In the genomic region with DNA sequence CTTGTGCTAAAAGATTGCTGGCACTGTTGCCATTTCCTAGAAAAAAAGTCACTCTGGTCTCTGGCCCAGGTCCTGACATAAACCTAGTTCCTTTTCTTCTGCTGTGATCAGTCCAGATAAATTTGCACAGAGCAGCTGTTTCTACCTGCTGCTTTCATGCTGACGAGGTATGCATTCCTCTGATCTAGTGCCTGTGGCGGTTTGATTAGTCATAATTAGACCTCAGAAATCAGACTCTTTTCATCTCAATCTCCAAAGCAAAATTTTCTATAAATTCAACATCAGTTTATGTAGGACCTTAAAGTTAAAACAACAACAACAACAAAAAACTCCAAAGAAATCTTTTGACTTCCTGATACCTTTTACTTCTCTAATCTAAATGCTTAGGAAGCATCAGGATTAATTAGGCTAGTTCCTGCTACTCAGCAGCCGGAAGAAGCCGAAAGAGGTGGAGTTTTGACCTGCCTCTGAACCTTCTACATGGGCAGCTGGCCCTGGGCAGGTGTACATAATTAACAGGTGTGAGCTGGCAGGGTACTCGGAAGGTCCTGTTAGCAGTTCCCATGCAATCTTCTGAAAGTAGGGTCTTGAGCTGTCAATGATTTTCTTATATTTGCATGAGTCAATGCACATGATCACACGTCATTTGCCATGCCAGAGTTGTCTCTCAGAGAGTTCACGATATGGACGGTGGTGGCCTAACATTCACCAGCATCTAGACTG, we compare ENCODE assay signal across 8 cellular contexts.
DNase-seq lines count a peak whose midpoint lies in the region; ATAC-seq and TF ChIP-seq lines count a peak whose summit lies in the region.

No MANE protein-coding gene starts in this region.

- no peak overlapping the region for H3K4me3 Mint-ChIP-seq in effector memory CD8-positive, alpha-beta T cell

- no peak for TF ChIP-seq CTCF in GM12865 (IDR thresholded peaks at IDR 0.05; ENCODE audit: insufficient read depth, low read depth, low read length, missing control alignments)
- TF ChIP-seq CTCF in suprapubic skin (IDR thresholded peaks at IDR 0.05) = no peak

- no peak overlapping the region for H3K4me3 ChIP-seq in GM12865 (ENCODE audit: low read depth, low read length)
- H3K4me3 ChIP-seq in suprapubic skin = no peak overlapping the region

- ATAC-seq in GM21423 (IDR thresholded peaks at IDR 0.05; ENCODE audit: unreplicated experiment) = peak; percentile 57
- peak; percentile 44 for ATAC-seq in effector memory CD8-positive, alpha-beta T cell (replicated peaks)

- TF ChIP-seq RAD21 in Ishikawa (IDR thresholded peaks at IDR 0.05; ENCODE audit: low read depth) = no peak

- TF ChIP-seq POLR2A in suprapubic skin (IDR thresholded peaks at IDR 0.05) = no peak

- no peak overlapping the region for H3K27ac ChIP-seq in suprapubic skin

- no peaks in the 10 kb centered on the region for H3K27me3 Mint-ChIP-seq in effector memory CD8-positive, alpha-beta T cell

- no peak overlapping the region for H3K27ac Mint-ChIP-seq in effector memory CD8-positive, alpha-beta T cell

- DNase-seq in GM12865 (ENCODE audit: low read depth) = peak; percentile 62
- no peak for DNase-seq in effector memory CD8-positive, alpha-beta T cell
- DNase-seq in stimulated activated CD4-positive, alpha-beta T cell treated with anti-CD3 and anti-CD28 coated beads, Interleukin-2, amount 100 ng/mL, for 24 hours = no peak
- DNase-seq in suprapubic skin (ENCODE audit: low spot score in 2 of 2) = no peak
- no peak for DNase-seq in inferior parietal cortex (ENCODE audit: extremely low spot score)
- no peak for DNase-seq in hippocampal formation (lab: John Stamatoyannopoulos, UW)

- H3K4me1 ChIP-seq in suprapubic skin = peaks cover 16% of the 10 kb centered on the region

- H3K36me3 ChIP-seq in suprapubic skin = no peaks in the 10 kb centered on the region

- H3K27me3 ChIP-seq in suprapubic skin = no peaks in the 10 kb centered on the region

- H3K9me3 Mint-ChIP-seq in effector memory CD8-positive, alpha-beta T cell = no peaks in the 10 kb centered on the region

- H3K4me1 Mint-ChIP-seq in effector memory CD8-positive, alpha-beta T cell (ENCODE audit: low read depth in 2 of 2) = peaks cover 0 to 4% of the 10 kb centered on the region in 2 donors

- WGBS in suprapubic skin = 57% methylated on average over 8 of the region's 8 CpGs

- no peak; the same call in 1 of the 2 replicates for TF ChIP-seq EP300 in Ishikawa (IDR thresholded peaks at IDR 0.05; ENCODE audit: borderline replicate concordance)
- TF ChIP-seq EP300 in suprapubic skin (IDR thresholded peaks at IDR 0.05) = no peak

- H3K9me3 ChIP-seq in suprapubic skin = no peaks in the 10 kb centered on the region

- no peaks in the 10 kb centered on the region for H3K36me3 Mint-ChIP-seq in effector memory CD8-positive, alpha-beta T cell (ENCODE audit: insufficient read depth)

TF ChIP-seq in Ishikawa, 13 proteins besides CTCF, POLR2A, EP300 and RAD21:
- TF ChIP-seq, protein P1, sequence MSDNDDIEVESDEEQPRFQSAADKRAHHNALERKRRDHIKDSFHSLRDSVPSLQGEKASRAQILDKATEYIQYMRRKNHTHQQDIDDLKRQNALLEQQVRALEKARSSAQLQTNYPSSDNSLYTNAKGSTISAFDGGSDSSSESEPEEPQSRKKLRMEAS (IDR thresholded peaks at IDR 0.05) = peak; percentile 63; the same call in 1 of the 2 replicates
- TF ChIP-seq, protein P2, sequence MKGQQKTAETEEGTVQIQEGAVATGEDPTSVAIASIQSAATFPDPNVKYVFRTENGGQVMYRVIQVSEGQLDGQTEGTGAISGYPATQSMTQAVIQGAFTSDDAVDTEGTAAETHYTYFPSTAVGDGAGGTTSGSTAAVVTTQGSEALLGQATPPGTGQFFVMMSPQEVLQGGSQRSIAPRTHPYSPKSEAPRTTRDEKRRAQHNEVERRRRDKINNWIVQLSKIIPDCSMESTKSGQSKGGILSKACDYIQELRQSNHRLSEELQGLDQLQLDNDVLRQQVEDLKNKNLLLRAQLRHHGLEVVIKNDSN (IDR thresholded peaks at IDR 0.05) = no peak
- TF ChIP-seq CREB1 (IDR thresholded peaks at IDR 0.05; ENCODE audit: low read depth) (no peak), CEBPB (IDR thresholded peaks at IDR 0.05) (no peak), YY1 (IDR thresholded peaks at IDR 0.05; ENCODE audit: low read depth) (no peak), TCF12 (IDR thresholded peaks at IDR 0.05; ENCODE audit: low read depth) (peak; percentile 67; the same call in 1 of the 2 replicates), FOXM1 (IDR thresholded peaks at IDR 0.05; ENCODE audit: borderline replicate concordance, low read depth) (no peak), ZBTB7A (IDR thresholded peaks at IDR 0.05; ENCODE audit: low read depth) (no peak), TAF1 (IDR thresholded peaks at IDR 0.05; ENCODE audit: low read depth) (no peak), NFIC (IDR thresholded peaks at IDR 0.05) (peak; percentile 13; the same call in 1 of the 2 replicates), EGR1 (IDR thresholded peaks at IDR 0.05) (no peak), TEAD4 (IDR thresholded peaks at IDR 0.05) (peak; percentile 46; the same call in 1 of the 2 replicates)
- TF ChIP-seq, protein P3, sequence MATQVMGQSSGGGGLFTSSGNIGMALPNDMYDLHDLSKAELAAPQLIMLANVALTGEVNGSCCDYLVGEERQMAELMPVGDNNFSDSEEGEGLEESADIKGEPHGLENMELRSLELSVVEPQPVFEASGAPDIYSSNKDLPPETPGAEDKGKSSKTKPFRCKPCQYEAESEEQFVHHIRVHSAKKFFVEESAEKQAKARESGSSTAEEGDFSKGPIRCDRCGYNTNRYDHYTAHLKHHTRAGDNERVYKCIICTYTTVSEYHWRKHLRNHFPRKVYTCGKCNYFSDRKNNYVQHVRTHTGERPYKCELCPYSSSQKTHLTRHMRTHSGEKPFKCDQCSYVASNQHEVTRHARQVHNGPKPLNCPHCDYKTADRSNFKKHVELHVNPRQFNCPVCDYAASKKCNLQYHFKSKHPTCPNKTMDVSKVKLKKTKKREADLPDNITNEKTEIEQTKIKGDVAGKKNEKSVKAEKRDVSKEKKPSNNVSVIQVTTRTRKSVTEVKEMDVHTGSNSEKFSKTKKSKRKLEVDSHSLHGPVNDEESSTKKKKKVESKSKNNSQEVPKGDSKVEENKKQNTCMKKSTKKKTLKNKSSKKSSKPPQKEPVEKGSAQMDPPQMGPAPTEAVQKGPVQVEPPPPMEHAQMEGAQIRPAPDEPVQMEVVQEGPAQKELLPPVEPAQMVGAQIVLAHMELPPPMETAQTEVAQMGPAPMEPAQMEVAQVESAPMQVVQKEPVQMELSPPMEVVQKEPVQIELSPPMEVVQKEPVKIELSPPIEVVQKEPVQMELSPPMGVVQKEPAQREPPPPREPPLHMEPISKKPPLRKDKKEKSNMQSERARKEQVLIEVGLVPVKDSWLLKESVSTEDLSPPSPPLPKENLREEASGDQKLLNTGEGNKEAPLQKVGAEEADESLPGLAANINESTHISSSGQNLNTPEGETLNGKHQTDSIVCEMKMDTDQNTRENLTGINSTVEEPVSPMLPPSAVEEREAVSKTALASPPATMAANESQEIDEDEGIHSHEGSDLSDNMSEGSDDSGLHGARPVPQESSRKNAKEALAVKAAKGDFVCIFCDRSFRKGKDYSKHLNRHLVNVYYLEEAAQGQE (IDR thresholded peaks at IDR 0.05; ENCODE audit: low read depth) = peak; percentile 78
